22 cellular contexts compared by ENCODE assay signal in the genomic region with DNA sequence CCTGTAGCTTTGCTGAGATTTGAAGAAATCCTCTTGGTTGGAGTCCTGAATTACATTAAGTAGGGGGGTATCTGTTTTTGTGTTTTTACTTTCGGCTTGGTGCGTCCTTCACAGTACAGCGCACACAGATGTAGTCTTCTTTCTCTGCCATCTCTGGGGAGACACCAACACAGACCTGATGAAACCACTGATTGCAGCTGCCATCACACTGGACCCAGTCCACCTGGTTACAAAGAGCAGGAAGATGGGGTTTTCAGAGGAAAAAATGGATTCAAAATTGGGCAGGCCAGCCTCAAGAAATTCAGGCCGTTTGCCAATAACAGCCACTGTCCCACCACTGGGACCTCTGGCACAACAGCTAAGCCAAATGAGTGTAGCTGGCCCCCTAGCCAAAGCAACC. TPM values are rescaled to one million over a fixed set of nuclear protein-coding genes. Genes with fewer than 3 reads are reported as not detected.
A peak's percentile ranks its signal among the peaks of the same experiment; 100 is the strongest.
DNase-seq lines count a peak whose midpoint lies in the region; ATAC-seq and TF ChIP-seq lines count a peak whose summit lies in the region.
"Had no signal": no experiment of that assay in that cellular context is flagged by ENCODE, and none has a peak within 500 bp of the region (broad histone marks: within the 10 kb centered on the region; RNA-seq: fewer than 3 reads in every experiment).

No MANE protein-coding gene starts in this region.

- no peak overlapping the region for H3K4me2 ChIP-seq in mammary epithelial cell (ENCODE audit: insufficient read depth, low read depth, low read length)
- H3K4me2 ChIP-seq in OCI-LY7 (ENCODE audit: low read length), result no peak overlapping the region

- no peak for TF ChIP-seq POLR2A in upper lobe of left lung (IDR thresholded peaks at IDR 0.05)

- DNase-seq in mammary epithelial cell, result no peak
- DNase-seq in MCF 10A (ENCODE audit: unreplicated experiment), result no peak
- peak; percentile 18 for DNase-seq in OCI-LY7 (ENCODE audit: low spot score)
- DNase-seq in glutamatergic neuron, result no peak
- no peak for DNase-seq in type B pancreatic cell (ENCODE audit: extremely low spot score, unreplicated experiment)
- no peak for DNase-seq in upper lobe of right lung
- DNase-seq in upper lobe of left lung, result no peak
- DNase-seq: 8988T; AML-193; CD4-positive, CD25-positive, alpha-beta regulatory T cell; DMS79; GM23248; KG1; NCI-H1105 treated with DMSO at 0.1 percent for 48 hours; NCI-H2081; NCI-H2171; NCI-H524 treated with DMSO at 0.1 percent for 48 hours; NCI-H82; Peyer's patch had no signal

- H3K27me3 Mint-ChIP-seq in MCF 10A (ENCODE audit: insufficient read depth, unreplicated experiment) (no peaks in the 10 kb centered on the region), glutamatergic neuron (ENCODE audit: unreplicated experiment) (peaks cover under 1% of the 10 kb centered on the region), type B pancreatic cell (no peaks in the 10 kb centered on the region)
- H3K27me3 Mint-ChIP-seq in activated T-helper 17 cell treated with anti-CD3 and anti-CD28 coated beads, Interleukin-2, amount 50 U/mL, for 72 hours, result no peaks in the 10 kb centered on the region
- H3K27me3 Mint-ChIP-seq: CD4-positive, CD25-positive, alpha-beta regulatory T cell had no signal

- in situ Hi-C loops in mammary epithelial cell (cut with MboI; ENCODE audit: low sequenced_read_pairs in 2 of 2), result no loop called here

- H2AFZ ChIP-seq in mammary epithelial cell (ENCODE audit: low read depth, low read length) (no peak overlapping the region), OCI-LY7 (ENCODE audit: low read length) (no peak overlapping the region)
- H2AFZ ChIP-seq: GM23248 had no signal

- peaks cover 42% of the 10 kb centered on the region for H3K36me3 ChIP-seq in mammary epithelial cell (ENCODE audit: insufficient read depth, low read length)
- H3K36me3 ChIP-seq in OCI-LY7 (ENCODE audit: insufficient read depth, low read length), result no peaks in the 10 kb centered on the region
- peaks cover 78% of the 10 kb centered on the region for H3K36me3 ChIP-seq in upper lobe of right lung
- H3K36me3 ChIP-seq in upper lobe of left lung, result peaks cover 30 to 76% (median 62%) of the 10 kb centered on the region in 4 donors

- peaks cover 99% of the 10 kb centered on the region for H3K36me3 Mint-ChIP-seq in MCF 10A (ENCODE audit: insufficient read depth, unreplicated experiment)
- H3K36me3 Mint-ChIP-seq in glutamatergic neuron (ENCODE audit: unreplicated experiment), result peaks cover 4% of the 10 kb centered on the region
- peaks cover 42% of the 10 kb centered on the region for H3K36me3 Mint-ChIP-seq in type B pancreatic cell
- peaks cover 91% of the 10 kb centered on the region for H3K36me3 Mint-ChIP-seq in activated T-helper 17 cell treated with anti-CD3 and anti-CD28 coated beads, Interleukin-2, amount 50 U/mL, for 72 hours (ENCODE audit: low read depth)

- H3K9me3 Mint-ChIP-seq in MCF 10A (ENCODE audit: unreplicated experiment), result no peaks in the 10 kb centered on the region
- H3K9me3 Mint-ChIP-seq in glutamatergic neuron (ENCODE audit: unreplicated experiment), result peaks cover 5% of the 10 kb centered on the region
- no peaks in the 10 kb centered on the region for H3K9me3 Mint-ChIP-seq in type B pancreatic cell
- H3K9me3 Mint-ChIP-seq in activated T-helper 17 cell treated with anti-CD3 and anti-CD28 coated beads, Interleukin-2, amount 50 U/mL, for 72 hours, result no peaks in the 10 kb centered on the region
- H3K9me3 Mint-ChIP-seq: CD4-positive, CD25-positive, alpha-beta regulatory T cell had no signal

- dilution Hi-C loops in mammary epithelial cell (cut with HindIII; ENCODE audit: low sequenced_read_pairs), result no loop called here

- ATAC-seq in upper lobe of right lung, result no peak
- no peak for ATAC-seq in activated T-helper 17 cell treated with anti-CD3 and anti-CD28 coated beads, Interleukin-2, amount 50 U/mL, for 72 hours (replicated peaks)
- no peak for ATAC-seq in upper lobe of left lung (ENCODE audit: low FRiP score in 2 of 2)
- ATAC-seq: SK-N-SH treated with all-trans-retinoic acid at 6 μM for 48 hours had no signal

- no peak overlapping the region for H3K4me3 ChIP-seq in mammary epithelial cell (replicated peaks in 1 of 3; ENCODE audit: insufficient read depth in 1 of 3, low read depth in 2 of 3, low read length in 3 of 3)
- H3K4me3 ChIP-seq in OCI-LY7 (ENCODE audit: low read depth, low read length, poor library complexity, severe bottlenecking), result no peak overlapping the region
- no peak overlapping the region for H3K4me3 ChIP-seq in upper lobe of right lung
- H3K4me3 ChIP-seq in upper lobe of left lung, result no peak overlapping the region
- H3K4me3 ChIP-seq: GM23248, HAP-1, Peyer's patch had no signal

- H3K79me2 ChIP-seq in mammary epithelial cell (ENCODE audit: insufficient read depth, low read length) (no peaks in the 10 kb centered on the region), OCI-LY7 (ENCODE audit: insufficient read depth, low read depth, low read length) (no peaks in the 10 kb centered on the region)

- WGBS in mammary epithelial cell (ENCODE audit: low coverage, missing lambda C conversion rate), result 60% methylated on average over 3 of the region's 4 CpGs
- 90 to 93% methylated on average over 4 of the region's 4 CpGs for WGBS in upper lobe of left lung, 2 donors

- no peaks in the 10 kb centered on the region for H3K4me1 ChIP-seq in mammary epithelial cell (ENCODE audit: insufficient read depth, low read length)
- H3K4me1 ChIP-seq in OCI-LY7 (ENCODE audit: insufficient read depth, low read length, poor library complexity, severe bottlenecking), result no peaks in the 10 kb centered on the region
- H3K4me1 ChIP-seq in upper lobe of right lung, result no peaks in the 10 kb centered on the region
- no peaks in the 10 kb centered on the region for H3K4me1 ChIP-seq in upper lobe of left lung
- H3K4me1 ChIP-seq: HAP-1, Peyer's patch had no signal

- intact Hi-C loops in mammary epithelial cell (cut with micrococcal nuclease) (no loop called here), MCF 10A (cut with micrococcal nuclease) (no loop called here), OCI-LY7 (cut with micrococcal nuclease; ENCODE audit: unreplicated experiment) (no loop called here), upper lobe of right lung (cut with DNase I) (loop anchor here (10.0 kb wide), 1 partner anchor 134 kb away; no protein-coding TSS in a partner anchor)

- POLR2A ChIA-PET in MCF 10A (lab: Yijun Ruan, JAX) (interaction anchor here (0.6 to 2.2 kb wide), 7 partner anchors 10 to 894 kb away, joined by 3 to 7 read pairs (median 3); no protein-coding TSS in a partner anchor), OCI-LY7 (lab: Charles Lee) (interaction anchor here (1.0 to 1.3 kb wide), 2 partner anchors 12 to 466 kb away, joined by 3 to 4 read pairs; no protein-coding TSS in a partner anchor)

- H3K27me3 ChIP-seq in mammary epithelial cell (ENCODE audit: insufficient read depth, low read length) (no peaks in the 10 kb centered on the region), upper lobe of right lung (no peaks in the 10 kb centered on the region), upper lobe of left lung (no peaks in the 10 kb centered on the region)
- H3K27me3 ChIP-seq: Peyer's patch had no signal

- no peak overlapping the region for H3K27ac ChIP-seq in mammary epithelial cell (ENCODE audit: insufficient read depth, low read depth, low read length)
- no peak overlapping the region for H3K27ac ChIP-seq in OCI-LY7 (ENCODE audit: low read depth, low read length, poor library complexity, severe bottlenecking)
- H3K27ac ChIP-seq in upper lobe of right lung, result no peak overlapping the region
- H3K27ac ChIP-seq in upper lobe of left lung, result no peak overlapping the region
- H3K27ac ChIP-seq: GM23248, Peyer's patch had no signal

- CTCF ChIA-PET in mammary epithelial cell (lab: Charles Lee; ENCODE audit: low non-redundant PET) (interaction anchor here (0.5 kb wide), 1 partner anchor 52 kb away, joined by 7 read pairs; no protein-coding TSS in a partner anchor), MCF 10A (lab: Yijun Ruan, JAX) (interaction anchor here (0.6 to 4.1 kb wide), 5 partner anchors 10 to 387 kb away, joined by 3 to 50 read pairs (median 4); a partner anchor contains a TSS), OCI-LY7 (lab: Charles Lee; ENCODE audit: unreplicated experiment) (no interaction called here)

- H4K20me1 ChIP-seq in mammary epithelial cell (ENCODE audit: insufficient read depth, low read length) (no peaks in the 10 kb centered on the region), OCI-LY7 (ENCODE audit: insufficient read depth, low read length) (no peaks in the 10 kb centered on the region)

- H3K27ac Mint-ChIP-seq in MCF 10A (ENCODE audit: low read depth, unreplicated experiment) (no peak overlapping the region), glutamatergic neuron (ENCODE audit: unreplicated experiment) (peak overlapping the region; percentile 64), type B pancreatic cell (peak overlapping the region; percentile 14)
- no peak overlapping the region for H3K27ac Mint-ChIP-seq in activated T-helper 17 cell treated with anti-CD3 and anti-CD28 coated beads, Interleukin-2, amount 50 U/mL, for 72 hours

- H3K9me2 ChIP-seq in OCI-LY7 (ENCODE audit: insufficient read depth, low read length), result no peaks in the 10 kb centered on the region

- TF ChIP-seq CTCF in mammary epithelial cell (conservative IDR thresholded peaks at IDR 0.05 in 1 of 2, IDR thresholded peaks at IDR 0.05 in 1 of 2; ENCODE audit: extremely low read depth in 1 of 2, insufficient read depth in 1 of 2, low read depth in 1 of 2, low read length in 2 of 2) (no peak), MCF 10A (IDR thresholded peaks at IDR 0.05; ENCODE audit: unreplicated experiment) (no peak), OCI-LY7 (conservative IDR thresholded peaks at IDR 0.05; ENCODE audit: low read length) (no peak), glutamatergic neuron (IDR thresholded peaks at IDR 0.05; ENCODE audit: partially characterized antibody, unreplicated experiment) (no peak), type B pancreatic cell (conservative IDR thresholded peaks at IDR 0.05) (no peak), upper lobe of right lung (IDR thresholded peaks at IDR 0.05) (no peak), upper lobe of left lung (IDR thresholded peaks at IDR 0.05) (no peak)

- no peak overlapping the region for H3K9ac ChIP-seq in mammary epithelial cell (ENCODE audit: insufficient read depth, low read length)
- H3K9ac ChIP-seq: GM23248 had no signal

- TF ChIP-seq EP300 in upper lobe of left lung (IDR thresholded peaks at IDR 0.05), result no peak

- H3K4me1 Mint-ChIP-seq in MCF 10A (ENCODE audit: insufficient read depth, unreplicated experiment), result no peaks in the 10 kb centered on the region
- peaks cover 35% of the 10 kb centered on the region for H3K4me1 Mint-ChIP-seq in glutamatergic neuron (ENCODE audit: low read depth, unreplicated experiment)
- no peaks in the 10 kb centered on the region for H3K4me1 Mint-ChIP-seq in type B pancreatic cell (ENCODE audit: unreplicated experiment)
- no peaks in the 10 kb centered on the region for H3K4me1 Mint-ChIP-seq in activated T-helper 17 cell treated with anti-CD3 and anti-CD28 coated beads, Interleukin-2, amount 50 U/mL, for 72 hours

- BruUV-seq in mammary epithelial cell (replicated peaks; lab: Mats Ljungman, UMichigan), result TSS peak; percentile 43
- BruUV-seq in MCF 10A (replicated peaks; lab: Mats Ljungman, UMichigan), result no TSS peak
- no TSS peak for BruUV-seq in OCI-LY7 (replicated peaks; lab: Mats Ljungman, UMichigan)

- H3K9me3 ChIP-seq in mammary epithelial cell (replicated peaks; ENCODE audit: insufficient read depth, low read length) (no peaks in the 10 kb centered on the region), OCI-LY7 (ENCODE audit: low read length) (no peaks in the 10 kb centered on the region), upper lobe of right lung (no peaks in the 10 kb centered on the region), upper lobe of left lung (no peaks in the 10 kb centered on the region)
- H3K9me3 ChIP-seq: HAP-1, Peyer's patch had no signal

- H3K4me3 Mint-ChIP-seq in MCF 10A (ENCODE audit: unreplicated experiment) (no peak overlapping the region), glutamatergic neuron (ENCODE audit: unreplicated experiment) (peak overlapping the region; percentile 71), type B pancreatic cell (no peak overlapping the region)
- H3K4me3 Mint-ChIP-seq in activated T-helper 17 cell treated with anti-CD3 and anti-CD28 coated beads, Interleukin-2, amount 50 U/mL, for 72 hours, result no peak overlapping the region
- H3K4me3 Mint-ChIP-seq: CD4-positive, CD25-positive, alpha-beta regulatory T cell had no signal

RNA-seq across cellular contexts. Expression of a gene that starts 18.7 kb away (rescaled TPM):
- total RNA-seq in mammary epithelial cell (under 1 TPM in 1 of 2 donors, not detected in 1; 0.07 TPM), MCF 10A (2022) (not detected in 2 replicates), OCI-LY7 (2022) (not detected in 2 replicates), glutamatergic neuron (ENCODE audit: unreplicated experiment) (2.6 TPM), type B pancreatic cell (ENCODE audit: low replicate concordance) (4.9 and 11.9 TPM in 2 replicates), upper lobe of right lung (0.06 TPM), upper lobe of left lung (under 1 TPM in 1 of 6 donors, not detected in 5; 0.14 TPM)
- polyA plus RNA-seq in mammary epithelial cell, result 0.01 TPM
- polyA minus RNA-seq in mammary epithelial cell, result 0.47 TPM
- not detected in 2 replicates for total RNA-seq in OCI-LY7 (2014; rRNA removed; shearing (Covaris generic))
- total RNA-seq in activated T-helper 17 cell treated with anti-CD3 and anti-CD28 coated beads, Interleukin-2, amount 50 U/mL, for 72 hours, result under 1 TPM in 1 of 2 donors, not detected in 1; 0.05 TPM
- total RNA-seq: CD4-positive, CD25-positive, alpha-beta regulatory T cell; GM23248 had no signal

Comparison
In these comparisons a context has a peak if more than half of its experiments do, and no peak if none do; other contexts are left out.
1. H3K27ac Mint-ChIP-seq: peak in glutamatergic neuron (single experiment) and type B pancreatic cell (single experiment); none in MCF 10A (single experiment) and activated T-helper 17 cell treated with anti-CD3 and anti-CD28 coated beads, Interleukin-2, amount 50 U/mL, for 72 hours (single experiment).